ENCODE assay signal across 8 cellular contexts in genomic region chr6:89352329-89353117, GRCh38. TPM values are rescaled to one million over a fixed set of nuclear protein-coding genes. Genes with fewer than 3 reads are reported as not detected.
DNase-seq lines count a peak whose midpoint lies in the region; ATAC-seq and TF ChIP-seq lines count a peak whose summit lies in the region.

UBE2J1 (minus strand) TSS chr6:89352722; CDS start chr6:89352569, 153 bp downstream.

- H3K27me3 ChIP-seq in CD8-positive, alpha-beta memory T cell (ENCODE audit: insufficient read depth, low read length, poor library complexity, severe bottlenecking) = no peaks in the 10 kb centered on the region
- no peaks in the 10 kb centered on the region for H3K27me3 ChIP-seq in HL-60 (ENCODE audit: insufficient read depth, poor library complexity, severe bottlenecking)

- CTCF ChIA-PET in CD8-positive, alpha-beta memory T cell (lab: Charles Lee) = interaction anchor here (0.9 to 5.3 kb wide), 8 partner anchors 10 to 273 kb away, joined by 3 to 41 read pairs (median 6); partner anchors contain the start of gene PNRC1

- H3K4me1 Mint-ChIP-seq in CD8-positive, alpha-beta memory T cell = peaks cover 61 to 74% (median 69%) of the 10 kb centered on the region in 3 donors
- peaks cover 54 to 63% of the 10 kb centered on the region in 2 donors for H3K4me1 Mint-ChIP-seq in natural killer cell treated with Interleukin-12 subunit alpha and Interleukin-12 subunit beta and Interleukin-15 and Interleukin-18, amount 100 ng/mL, for 72 hours (ENCODE audit: low read depth in 2 of 2)

- peak within 1 kb of the TSS; percentile 69 for H3K4me3 ChIP-seq in CD8-positive, alpha-beta memory T cell (ENCODE audit: low read length)
- peak within 1 kb of the TSS; percentile 65 for H3K4me3 ChIP-seq in HL-60 (replicated peaks; ENCODE audit: insufficient read depth, low read length)

- DNase-seq in CD8-positive, alpha-beta memory T cell = peak; percentile 59 to 81 (median 72)
- DNase-seq in HL-60 (ENCODE audit: low read depth in 1 of 2, low spot score in 1 of 2) = peak; percentile 63 to 95
- DNase-seq in RKO (ENCODE audit: low spot score) = peak; percentile 86
- DNase-seq in activated T-helper 9 cell treated with anti-CD3 and anti-CD28 coated beads, Interleukin-2, amount 50 U/mL, for 16 hours (ENCODE audit: low read depth) = peak; percentile 65
- DNase-seq in fibroblast of peridontal ligament (ENCODE audit: extremely low read depth) = peak; percentile 93
- DNase-seq in natural killer cell treated with Interleukin-12 subunit alpha and Interleukin-12 subunit beta and Interleukin-15 and Interleukin-18, amount 100 ng/mL, for 72 hours (ENCODE audit: low spot score) = peak; percentile 96
- peak; percentile 70 for DNase-seq in stimulated activated naive CD4-positive, alpha-beta T cell treated with Interleukin-2 at 50 U/mL for 16 hours (lab: John Stamatoyannopoulos, UW)

- no peak for TF ChIP-seq CTCF in HL-60 (IDR thresholded peaks at IDR 0.05; ENCODE audit: insufficient read depth, low read length)

- H3K27me3 Mint-ChIP-seq in CD8-positive, alpha-beta memory T cell = no peaks in the 10 kb centered on the region
- H3K27me3 Mint-ChIP-seq in natural killer cell treated with Interleukin-12 subunit alpha and Interleukin-12 subunit beta and Interleukin-15 and Interleukin-18, amount 100 ng/mL, for 72 hours = no peaks in the 10 kb centered on the region

- H3K9me3 ChIP-seq in CD8-positive, alpha-beta memory T cell (ENCODE audit: low read length) = no peaks in the 10 kb centered on the region

- H3K4me1 ChIP-seq in CD8-positive, alpha-beta memory T cell (ENCODE audit: insufficient read depth, low read length) = peaks cover 57% of the 10 kb centered on the region

- no peaks in the 10 kb centered on the region for H3K9me3 Mint-ChIP-seq in CD8-positive, alpha-beta memory T cell
- H3K9me3 Mint-ChIP-seq in natural killer cell treated with Interleukin-12 subunit alpha and Interleukin-12 subunit beta and Interleukin-15 and Interleukin-18, amount 100 ng/mL, for 72 hours = no peaks in the 10 kb centered on the region

- H3K4me3 Mint-ChIP-seq in CD8-positive, alpha-beta memory T cell = peak within 1 kb of the TSS; percentile 92 to 99 (median 95)
- H3K4me3 Mint-ChIP-seq in natural killer cell treated with Interleukin-12 subunit alpha and Interleukin-12 subunit beta and Interleukin-15 and Interleukin-18, amount 100 ng/mL, for 72 hours = peak within 1 kb of the TSS; percentile 99

- H3K36me3 Mint-ChIP-seq in CD8-positive, alpha-beta memory T cell = peaks cover 0 to 7% (median 0%) of the 10 kb centered on the region in 3 donors
- H3K36me3 Mint-ChIP-seq in natural killer cell treated with Interleukin-12 subunit alpha and Interleukin-12 subunit beta and Interleukin-15 and Interleukin-18, amount 100 ng/mL, for 72 hours = peaks cover 6% of the 10 kb centered on the region

- H3K27ac Mint-ChIP-seq in CD8-positive, alpha-beta memory T cell = peak within 1 kb of the TSS; percentile 93 to 98 (median 96)
- H3K27ac Mint-ChIP-seq in natural killer cell treated with Interleukin-12 subunit alpha and Interleukin-12 subunit beta and Interleukin-15 and Interleukin-18, amount 100 ng/mL, for 72 hours = peak within 1 kb of the TSS; percentile 95 to 96

- peak within 1 kb of the TSS; percentile 85 for H3K27ac ChIP-seq in CD8-positive, alpha-beta memory T cell (ENCODE audit: low read depth, low read length)
- peak within 1 kb of the TSS; percentile 93 for H3K27ac ChIP-seq in HL-60 (replicated peaks)

- peak; percentile 52 for ATAC-seq in GM19397 (IDR thresholded peaks at IDR 0.05; ENCODE audit: unreplicated experiment)
- ATAC-seq in natural killer cell treated with Interleukin-12 subunit alpha and Interleukin-12 subunit beta and Interleukin-15 and Interleukin-18, amount 100 ng/mL, for 72 hours = peak; percentile 96 to 97

- H3K36me3 ChIP-seq in CD8-positive, alpha-beta memory T cell (ENCODE audit: insufficient read depth, low read length) = no peaks in the 10 kb centered on the region

- POLR2A ChIA-PET in CD8-positive, alpha-beta memory T cell (lab: Charles Lee) = interaction anchor here (0.5 to 3.9 kb wide), 14 partner anchors 11 to 1661 kb away, joined by 3 to 59 read pairs (median 4); partner anchors contain the start of genes AKIRIN2 and PNRC1

RNA-seq across cellular contexts. Expression of gene UBE2J1, which starts in this region (rescaled TPM):
- 10 to 100 TPM; 27.1 to 27.2 TPM for total RNA-seq in CD8-positive, alpha-beta memory T cell
- 36.0 TPM for polyA plus RNA-seq in CD8-positive, alpha-beta memory T cell
- total RNA-seq in natural killer cell treated with Interleukin-12 subunit alpha and Interleukin-12 subunit beta and Interleukin-15 and Interleukin-18, amount 100 ng/mL, for 72 hours = 10 to 100 TPM; 31.1 to 35.0 TPM

Comparison
In these comparisons a context has a peak if more than half of its experiments do, and no peak if none do; other contexts are left out.
1. Peak in every context shown above with its lines: DNase-seq, ATAC-seq, H3K4me3 ChIP-seq and H3K27ac ChIP-seq.